Comparison of ENCODE assay signal across 28 cellular contexts in genomic region chr19:9474975-9475374, GRCh38.
"Had no signal": no experiment of that assay in that cellular context is flagged by ENCODE, and none has a peak within 500 bp of the region (broad histone marks: within the 10 kb centered on the region; RNA-seq: fewer than 3 reads in every experiment).

No MANE protein-coding gene starts in this region.

- H3K9me3 ChIP-seq: pancreas, prostate gland, uterus had no signal

- H3K4me3 ChIP-seq: left lung, lower lobe of right lung, pancreas, prostate gland, skin epidermis, stomach, suprapubic skin, thoracic aorta, tibial nerve, uterus had no signal

- ATAC-seq: left colon; left lung; lower lobe of right lung; naive thymus-derived CD8-positive, alpha-beta T cell; pancreas; right cardiac atrium; sciatic nerve; stimulated activated naive B cell treated with anti-CD40 and anti-IgM and Interleukin-4, amounts not matched to agents 10 μg/mL and 1 μg/mL and 100 μg/mL, for 72 hours; stimulated activated naive CD8-positive, alpha-beta T cell treated with anti-CD3 and anti-CD28 coated beads, Interleukin-15, Interleukin-2, amounts not matched to agents 100 U/mL and 50 U/mL, for 24 hours had no signal

- H3K4me1 ChIP-seq: left lung, lower lobe of right lung, pancreas, prostate gland, stomach, suprapubic skin, tibial nerve, uterus had no signal

- H3K36me3 ChIP-seq: left lung, lower lobe of right lung, pancreas, prostate gland, stomach, suprapubic skin, thoracic aorta, tibial nerve, uterus had no signal

- H3K27me3 ChIP-seq: left lung, pancreas, stomach, suprapubic skin, tibial nerve, uterus had no signal

- H3K27ac ChIP-seq: left lung, lower lobe of right lung, pancreas, prostate gland, skin epidermis, stomach, suprapubic skin, thoracic aorta, tibial nerve, uterus had no signal

- DNase-seq: hypothalamus; immature natural killer cell; kidney; left colon; left lung; lower lobe of right lung; mammary epithelial cell; mesenchymal stem cell; naive thymus-derived CD8-positive, alpha-beta T cell; nucleus accumbens; pancreas; posterior cingulate gyrus; retina; right cardiac atrium; stimulated activated CD4-positive, alpha-beta T cell treated with anti-CD3 and anti-CD28 coated beads, Interleukin-12 subunit alpha, Interleukin-12 subunit beta, amount 100 ng/mL, for 4 hours; stimulated activated CD4-positive, alpha-beta T cell treated with anti-CD3 and anti-CD28 coated beads, Interleukin-15, amount 100 ng/mL, for 24 hours; stimulated activated CD4-positive, alpha-beta T cell treated with anti-CD3 and anti-CD28 coated beads, Interleukin-2, amount 100 ng/mL, for 24 hours; stimulated activated CD4-positive, alpha-beta T cell treated with anti-CD3 and anti-CD28 coated beads, Interleukin-4, amount 100 ng/mL, for 1 hour; stimulated activated naive B cell treated with anti-CD40 and anti-IgM and Interleukin-4, amounts not matched to agents 10 μg/mL and 1 μg/mL and 100 μg/mL, for 72 hours; stimulated activated naive CD8-positive, alpha-beta T cell treated with anti-CD3 and anti-CD28 coated beads, Interleukin-15, Interleukin-2, amounts not matched to agents 100 U/mL and 50 U/mL, for 24 hours; stomach; uterus had no signal
